8 cellular contexts compared by ENCODE assay signal in the genomic region with DNA sequence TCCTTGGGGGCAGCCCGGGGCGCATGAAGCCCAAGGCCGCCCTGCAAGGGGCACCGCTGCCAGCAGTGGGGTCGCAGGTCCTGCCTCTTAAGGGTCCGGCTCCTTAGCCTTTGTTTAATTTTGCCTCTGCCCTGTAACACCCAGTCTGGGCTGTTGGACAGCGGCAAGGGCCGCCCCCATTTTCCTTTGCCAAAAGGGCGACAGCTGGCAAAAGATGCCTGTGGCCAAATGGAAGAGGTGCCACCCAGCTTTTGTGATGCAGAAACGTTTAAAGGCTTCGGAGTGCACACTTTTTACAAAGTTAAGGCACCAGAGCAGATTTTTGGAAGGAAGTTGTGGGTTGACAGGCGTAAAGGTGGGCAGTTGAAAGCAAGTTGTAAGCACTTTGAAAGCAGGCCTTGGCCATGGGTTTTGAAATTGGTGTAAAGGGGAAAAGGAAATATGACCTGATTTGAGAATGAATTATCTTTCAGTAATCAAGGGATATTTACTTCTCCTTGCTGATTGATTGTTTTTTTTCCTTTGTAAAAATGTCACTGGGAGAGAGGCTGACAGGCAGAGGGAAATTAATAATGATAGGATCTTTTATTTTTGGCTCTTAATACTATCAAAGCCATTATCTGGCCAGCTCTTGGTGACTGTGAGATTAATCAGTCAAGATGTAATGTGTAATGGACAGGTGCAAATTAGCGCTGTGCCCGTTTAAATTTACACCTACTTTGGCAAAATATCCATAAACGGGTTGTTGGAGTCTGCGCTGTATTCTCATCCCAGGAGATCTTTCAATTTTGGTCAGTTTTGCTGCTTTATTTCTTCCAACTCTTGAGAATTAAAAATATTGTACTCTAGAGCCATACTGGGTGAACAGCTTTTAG. TPM values are rescaled to one million over a fixed set of nuclear protein-coding genes. Genes with fewer than 3 reads are reported as not detected.
DNase-seq lines count a peak whose midpoint lies in the region; ATAC-seq and TF ChIP-seq lines count a peak whose summit lies in the region.

No MANE protein-coding gene starts in this region.

- peak; percentile 42 for DNase-seq in NCI-H2227 (lab: John Stamatoyannopoulos, UW; ENCODE audit: unreplicated experiment)
- DNase-seq in activated CD8-positive, alpha-beta T cell treated with anti-CD3 and anti-CD28 coated beads, Interleukin-2, amount 10 ng/mL, durations not matched to agents 7 days and 5 days, result peak; percentile 52
- DNase-seq in epithelial cell of esophagus (ENCODE audit: low read depth), result peak; percentile 17
- peak in 1 of 3 donors; percentile 58 for DNase-seq in mucosa of descending colon

- peak overlapping the region; percentile 89 for H3K4me3 Mint-ChIP-seq in activated CD8-positive, alpha-beta T cell treated with anti-CD3 and anti-CD28 coated beads, Interleukin-2, amount 10 ng/mL, durations not matched to agents 7 days and 5 days
- H3K4me3 Mint-ChIP-seq in stimulated activated memory B cell treated with anti-CD40 and anti-IgM and Interleukin-4, amounts not matched to agents 10 μg/mL and 1 μg/mL and 100 μg/mL, for 72 hours, result peak overlapping the region; percentile 89

- no peak for TF ChIP-seq CTCF in 22Rv1 (IDR thresholded peaks at IDR 0.05)
- no peak for TF ChIP-seq CTCF in epithelial cell of esophagus (IDR thresholded peaks at IDR 0.05; ENCODE audit: insufficient read depth, low read depth, low read length, missing control alignments)
- no peak for TF ChIP-seq CTCF in mucosa of descending colon (IDR thresholded peaks at IDR 0.05)

- H3K4me3 ChIP-seq in epithelial cell of esophagus (ENCODE audit: low read length), result peak overlapping the region; percentile 53
- H3K4me3 ChIP-seq in mucosa of descending colon, result peak overlapping the region; percentile 80

- H3K9me3 Mint-ChIP-seq in activated CD8-positive, alpha-beta T cell treated with anti-CD3 and anti-CD28 coated beads, Interleukin-2, amount 10 ng/mL, durations not matched to agents 7 days and 5 days (ENCODE audit: insufficient read depth), result no peaks in the 10 kb centered on the region
- no peaks in the 10 kb centered on the region for H3K9me3 Mint-ChIP-seq in stimulated activated memory B cell treated with anti-CD40 and anti-IgM and Interleukin-4, amounts not matched to agents 10 μg/mL and 1 μg/mL and 100 μg/mL, for 72 hours

- intact Hi-C loops in mucosa of descending colon (cut with DNase I, micrococcal nuclease), result no loop called here

- H3K27ac ChIP-seq in 22Rv1, result peak overlapping the region; percentile 84

- ATAC-seq in GM18517 (IDR thresholded peaks at IDR 0.05; ENCODE audit: unreplicated experiment) (peak; percentile 19), HG03103 (IDR thresholded peaks at IDR 0.05; ENCODE audit: low read depth, unreplicated experiment) (peak; percentile 18), mucosa of descending colon (peak; percentile 11)
- peak; percentile 9 for ATAC-seq in activated CD8-positive, alpha-beta T cell treated with anti-CD3 and anti-CD28 coated beads, Interleukin-2, amount 10 ng/mL, durations not matched to agents 7 days and 5 days
- peak; percentile 37 for ATAC-seq in stimulated activated memory B cell treated with anti-CD40 and anti-IgM and Interleukin-4, amounts not matched to agents 10 μg/mL and 1 μg/mL and 100 μg/mL, for 72 hours

- H3K4me1 Mint-ChIP-seq in activated CD8-positive, alpha-beta T cell treated with anti-CD3 and anti-CD28 coated beads, Interleukin-2, amount 10 ng/mL, durations not matched to agents 7 days and 5 days (ENCODE audit: low read depth), result peaks cover 44% of the 10 kb centered on the region
- peaks cover 43% of the 10 kb centered on the region for H3K4me1 Mint-ChIP-seq in stimulated activated memory B cell treated with anti-CD40 and anti-IgM and Interleukin-4, amounts not matched to agents 10 μg/mL and 1 μg/mL and 100 μg/mL, for 72 hours

- peaks cover 20% of the 10 kb centered on the region for H3K4me1 ChIP-seq in mucosa of descending colon (ENCODE audit: low read depth)

- peaks cover 20% of the 10 kb centered on the region for H3K36me3 Mint-ChIP-seq in activated CD8-positive, alpha-beta T cell treated with anti-CD3 and anti-CD28 coated beads, Interleukin-2, amount 10 ng/mL, durations not matched to agents 7 days and 5 days (ENCODE audit: low read depth)
- H3K36me3 Mint-ChIP-seq in stimulated activated memory B cell treated with anti-CD40 and anti-IgM and Interleukin-4, amounts not matched to agents 10 μg/mL and 1 μg/mL and 100 μg/mL, for 72 hours, result no peaks in the 10 kb centered on the region

- peak overlapping the region; percentile 93 for H3K27ac Mint-ChIP-seq in activated CD8-positive, alpha-beta T cell treated with anti-CD3 and anti-CD28 coated beads, Interleukin-2, amount 10 ng/mL, durations not matched to agents 7 days and 5 days
- peak overlapping the region; percentile 91 for H3K27ac Mint-ChIP-seq in stimulated activated memory B cell treated with anti-CD40 and anti-IgM and Interleukin-4, amounts not matched to agents 10 μg/mL and 1 μg/mL and 100 μg/mL, for 72 hours

- H3K36me3 ChIP-seq in mucosa of descending colon (ENCODE audit: low read depth), result no peaks in the 10 kb centered on the region

- no peaks in the 10 kb centered on the region for H3K9me3 ChIP-seq in mucosa of descending colon

- CTCF ChIA-PET in activated CD8-positive, alpha-beta T cell treated with anti-CD3 and anti-CD28 coated beads, Interleukin-2, amount 10 ng/mL, durations not matched to agents 7 days and 5 days (lab: Charles Lee), result interaction anchor here (1.0 kb wide), 1 partner anchor 61 kb away, joined by 3 read pairs; no protein-coding TSS in a partner anchor

- H3K27me3 Mint-ChIP-seq in activated CD8-positive, alpha-beta T cell treated with anti-CD3 and anti-CD28 coated beads, Interleukin-2, amount 10 ng/mL, durations not matched to agents 7 days and 5 days (ENCODE audit: low read depth), result no peaks in the 10 kb centered on the region
- H3K27me3 Mint-ChIP-seq in stimulated activated memory B cell treated with anti-CD40 and anti-IgM and Interleukin-4, amounts not matched to agents 10 μg/mL and 1 μg/mL and 100 μg/mL, for 72 hours, result no peaks in the 10 kb centered on the region

- POLR2A ChIA-PET in activated CD8-positive, alpha-beta T cell treated with anti-CD3 and anti-CD28 coated beads, Interleukin-2, amount 10 ng/mL, durations not matched to agents 7 days and 5 days (lab: Charles Lee), result no interaction called here

RNA-seq across cellular contexts. Expression of gene CASD1, which starts 1.2 kb away (rescaled TPM):
- total RNA-seq in activated CD8-positive, alpha-beta T cell treated with anti-CD3 and anti-CD28 coated beads, Interleukin-2, amount 10 ng/mL, durations not matched to agents 7 days and 5 days, result 10 to 100 TPM; 10.6 to 13.8 TPM
- 10 to 100 TPM; 44.0 to 50.2 (median 45.0) TPM for total RNA-seq in mucosa of descending colon
